28 cellular contexts compared by ENCODE assay signal in the genomic region with DNA sequence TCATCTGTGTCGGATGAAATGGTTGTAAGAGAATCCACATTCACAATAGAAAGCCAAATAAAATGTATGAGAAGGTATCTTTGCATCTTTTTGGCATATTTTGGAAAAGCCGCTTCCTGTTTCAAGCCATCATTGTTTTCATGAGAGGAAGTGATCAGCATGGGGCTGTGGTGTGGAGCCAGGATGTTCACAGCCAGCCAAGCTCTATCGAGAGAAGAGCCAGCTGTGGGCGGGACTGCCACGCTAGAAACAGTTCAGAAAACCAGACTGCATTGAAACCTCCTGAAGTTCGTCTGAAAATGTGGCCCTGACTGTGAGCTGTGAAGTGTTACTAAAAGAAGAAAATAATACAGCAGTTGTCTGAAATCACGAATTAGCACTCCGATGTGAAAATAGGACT. TPM values are rescaled to one million over a fixed set of nuclear protein-coding genes. Genes with fewer than 3 reads are reported as not detected.
DNase-seq lines count a peak whose midpoint lies in the region; ATAC-seq and TF ChIP-seq lines count a peak whose summit lies in the region.
"Had no signal": no experiment of that assay in that cellular context is flagged by ENCODE, and none has a peak within 500 bp of the region (broad histone marks: within the 10 kb centered on the region; RNA-seq: fewer than 3 reads in every experiment).

No MANE protein-coding gene starts in this region.

- CTCF ChIA-PET in OCI-LY7 (lab: Charles Lee; ENCODE audit: unreplicated experiment), result no interaction called here
- CTCF ChIA-PET in SK-N-SH (lab: Yijun Ruan, JAX), result no interaction called here

- peak overlapping the region in 4 of 5 experiments; percentile 20 to 61 (median 37) for H3K27ac Mint-ChIP-seq in brain
- H3K27ac Mint-ChIP-seq: activated naive CD8-positive, alpha-beta T cell treated with anti-CD3 and anti-CD28 coated beads, Interleukin-2, amount 50 U/mL, for 24 hours; stimulated activated naive CD8-positive, alpha-beta T cell treated with anti-CD3 and anti-CD28 coated beads, Interleukin-15, amount 100 ng/mL, for 72 hours; type B pancreatic cell had no signal

- H3K36me3 ChIP-seq in OCI-LY7 (ENCODE audit: insufficient read depth, low read length) (no peaks in the 10 kb centered on the region), SK-N-SH (replicated peaks in 1 of 2; ENCODE audit: control insufficient read depth in 1 of 2, insufficient read depth in 2 of 2, low read length in 1 of 2) (no peaks in the 10 kb centered on the region)
- H3K36me3 ChIP-seq: breast epithelium, HAP-1, spleen had no signal

- H3K9me3 ChIP-seq in OCI-LY7 (ENCODE audit: low read length) (no peaks in the 10 kb centered on the region), SK-N-SH (no peaks in the 10 kb centered on the region)
- H3K9me3 ChIP-seq: breast epithelium, HAP-1, spleen had no signal

- H3K4me3 ChIP-seq in Jurkat, Clone E6-1 (ENCODE audit: low read length), result no peak overlapping the region
- H3K4me3 ChIP-seq in OCI-LY7 (ENCODE audit: low read depth, low read length, poor library complexity, severe bottlenecking) (no peak overlapping the region), SK-N-SH (ENCODE audit: low read depth in 2 of 2, low read length in 1 of 2) (no peak overlapping the region)
- H3K4me3 ChIP-seq: breast epithelium, HAP-1, spleen had no signal

- H3K9me2 ChIP-seq in OCI-LY7 (ENCODE audit: insufficient read depth, low read length), result no peaks in the 10 kb centered on the region
- H3K9me2 ChIP-seq in SK-N-SH, result no peaks in the 10 kb centered on the region

- TF ChIP-seq CTCF in brain (conservative IDR thresholded peaks at IDR 0.05) (no peak), OCI-LY7 (conservative IDR thresholded peaks at IDR 0.05; ENCODE audit: low read length) (no peak), SK-N-SH (IDR thresholded peaks at IDR 0.05) (no peak)

- peak; percentile 88 for ATAC-seq in left ventricle myocardium superior
- no peak for ATAC-seq in esophagus mucosa
- ATAC-seq: activated naive CD8-positive, alpha-beta T cell treated with anti-CD3 and anti-CD28 coated beads, Interleukin-2, amount 50 U/mL, for 24 hours; stimulated activated naive CD8-positive, alpha-beta T cell treated with anti-CD3 and anti-CD28 coated beads, Interleukin-15, amount 100 ng/mL, for 72 hours had no signal

- H3K4me2 ChIP-seq in OCI-LY7 (ENCODE audit: low read length) (no peak overlapping the region), SK-N-SH (no peak overlapping the region)

- no peaks in the 10 kb centered on the region for H3K9me3 Mint-ChIP-seq in brain
- H3K9me3 Mint-ChIP-seq: activated CD4-positive, alpha-beta T cell treated with anti-CD3 and anti-CD28 coated beads, Interleukin-2, amount 10 ng/mL, durations not matched to agents 7 days and 5 days; activated naive CD8-positive, alpha-beta T cell treated with anti-CD3 and anti-CD28 coated beads, Interleukin-2, amount 50 U/mL, for 24 hours; stimulated activated naive CD8-positive, alpha-beta T cell treated with anti-CD3 and anti-CD28 coated beads, Interleukin-15, amount 100 ng/mL, for 72 hours had no signal

- no peaks in the 10 kb centered on the region for H3K36me3 Mint-ChIP-seq in brain
- H3K36me3 Mint-ChIP-seq: type B pancreatic cell had no signal

- intact Hi-C loops in left ventricle myocardium superior (cut with micrococcal nuclease), result no loop called here
- intact Hi-C loops in OCI-LY7 (cut with micrococcal nuclease; ENCODE audit: unreplicated experiment), result no loop called here

- H3K27me3 ChIP-seq in SK-N-SH (ENCODE audit: insufficient read depth), result no peaks in the 10 kb centered on the region
- H3K27me3 ChIP-seq: breast epithelium, spleen had no signal

- H3K4me1 Mint-ChIP-seq in brain, result peaks cover 39% of the 10 kb centered on the region
- H3K4me1 Mint-ChIP-seq: activated CD4-positive, alpha-beta T cell treated with anti-CD3 and anti-CD28 coated beads, Interleukin-2, amount 10 ng/mL, durations not matched to agents 7 days and 5 days; activated naive CD8-positive, alpha-beta T cell treated with anti-CD3 and anti-CD28 coated beads, Interleukin-2, amount 50 U/mL, for 24 hours; stimulated activated naive CD8-positive, alpha-beta T cell treated with anti-CD3 and anti-CD28 coated beads, Interleukin-15, amount 100 ng/mL, for 72 hours had no signal

- H3K79me2 ChIP-seq in OCI-LY7 (ENCODE audit: insufficient read depth, low read depth, low read length), result no peaks in the 10 kb centered on the region
- H3K79me2 ChIP-seq in SK-N-SH (ENCODE audit: insufficient read depth), result no peaks in the 10 kb centered on the region

- H3K9ac ChIP-seq in SK-N-SH, result no peak overlapping the region

- no peak overlapping the region for H3K4me3 Mint-ChIP-seq in brain
- H3K4me3 Mint-ChIP-seq: activated CD4-positive, alpha-beta T cell treated with anti-CD3 and anti-CD28 coated beads, Interleukin-2, amount 10 ng/mL, durations not matched to agents 7 days and 5 days; activated naive CD8-positive, alpha-beta T cell treated with anti-CD3 and anti-CD28 coated beads, Interleukin-2, amount 50 U/mL, for 24 hours; neural crest cell; stimulated activated naive CD8-positive, alpha-beta T cell treated with anti-CD3 and anti-CD28 coated beads, Interleukin-15, amount 100 ng/mL, for 72 hours; type B pancreatic cell had no signal

- 33% methylated on average over 8 of the region's 8 CpGs for WGBS in SK-N-SH (ENCODE audit: low lambda C conversion rate)

- H4K20me1 ChIP-seq in OCI-LY7 (ENCODE audit: insufficient read depth, low read length), result no peaks in the 10 kb centered on the region
- no peaks in the 10 kb centered on the region for H4K20me1 ChIP-seq in SK-N-SH (ENCODE audit: insufficient read depth)

- TF ChIP-seq RAD21 in SK-N-SH (IDR thresholded peaks at IDR 0.05; ENCODE audit: low read length), result no peak

- no peaks in the 10 kb centered on the region for H3K27me3 Mint-ChIP-seq in brain
- H3K27me3 Mint-ChIP-seq: activated CD4-positive, alpha-beta T cell treated with anti-CD3 and anti-CD28 coated beads, Interleukin-2, amount 10 ng/mL, durations not matched to agents 7 days and 5 days; activated naive CD8-positive, alpha-beta T cell treated with anti-CD3 and anti-CD28 coated beads, Interleukin-2, amount 50 U/mL, for 24 hours; stimulated activated naive CD8-positive, alpha-beta T cell treated with anti-CD3 and anti-CD28 coated beads, Interleukin-15, amount 100 ng/mL, for 72 hours had no signal

- no peaks in the 10 kb centered on the region for H3F3A ChIP-seq in SK-N-SH (replicated peaks; ENCODE audit: insufficient read depth)

- H3K4me1 ChIP-seq in OCI-LY7 (ENCODE audit: insufficient read depth, low read length, poor library complexity, severe bottlenecking) (no peaks in the 10 kb centered on the region), SK-N-SH (ENCODE audit: control insufficient read depth in 1 of 2, insufficient read depth in 2 of 2, low read depth in 1 of 2, low read length in 1 of 2) (no peaks in the 10 kb centered on the region; a peak in 2 of 4 replicates)
- H3K4me1 ChIP-seq: breast epithelium, HAP-1, spleen had no signal

- TF ChIP-seq EP300 in SK-N-SH (IDR thresholded peaks at IDR 0.05; ENCODE audit: borderline replicate concordance in 1 of 2, low read depth in 1 of 2, low read length in 1 of 2), result no peak

- DNase-seq in Jurkat, Clone E6-1 (ENCODE audit: low read depth, low spot score), result peak; percentile 16
- DNase-seq in left ventricle myocardium superior (peak; percentile 70), pons (ENCODE audit: low spot score) (peak; percentile 40), OCI-LY7 (ENCODE audit: low spot score) (no peak), GDM1 (lab: John Stamatoyannopoulos, UW) (no peak), SK-N-SH (no peak)
- DNase-seq: activated CD4-positive, alpha-beta T cell treated with anti-CD3 and anti-CD28 coated beads, Interleukin-2, amount 10 ng/mL, durations not matched to agents 7 days and 5 days; activated effector memory CD4-positive, alpha-beta T cell treated with Interleukin-2 at 50 U/mL for 16 hours; activated naive CD8-positive, alpha-beta T cell treated with anti-CD3 and anti-CD28 coated beads, Interleukin-2, amount 50 U/mL, for 24 hours; dermis blood vessel endothelial cell; DMS79; KG1; NCI-H2029 treated with DMSO at 0.1 percent for 48 hours; NCI-H524; spleen; stimulated activated CD4-positive, alpha-beta T cell treated with anti-CD3 and anti-CD28 coated beads, Interleukin-4, amount 100 ng/mL, for 24 hours; stimulated activated naive CD8-positive, alpha-beta T cell treated with anti-CD3 and anti-CD28 coated beads, Interleukin-15, amount 100 ng/mL, for 72 hours had no signal

- BruUV-seq in OCI-LY7 (replicated peaks; lab: Mats Ljungman, UMichigan), result no TSS peak

- POLR2A ChIA-PET in OCI-LY7 (lab: Charles Lee) (interaction anchor here (0.9 to 1.5 kb wide), 2 partner anchors 13 to 18 kb away, joined by 3 read pairs; no protein-coding TSS in a partner anchor), SK-N-SH (lab: Yijun Ruan, JAX) (no interaction called here)

- H2AFZ ChIP-seq in OCI-LY7 (ENCODE audit: low read length) (no peak overlapping the region), SK-N-SH (ENCODE audit: low read depth) (no peak overlapping the region)

- H3K27ac ChIP-seq in OCI-LY7 (ENCODE audit: low read depth, low read length, poor library complexity, severe bottlenecking) (no peak overlapping the region), SK-N-SH (ENCODE audit: low read depth in 2 of 2, low read length in 1 of 2) (no peak overlapping the region)
- H3K27ac ChIP-seq: breast epithelium, spleen had no signal

TF ChIP-seq in SK-N-SH, 30 proteins besides CTCF, POLR2A, EP300 and RAD21 (continues in another document):
- TF ChIP-seq TEAD4 (IDR thresholded peaks at IDR 0.05; ENCODE audit: borderline replicate concordance, insufficient read depth) (no peak), CHD2 (IDR thresholded peaks at IDR 0.05; ENCODE audit: low read length, partially characterized antibody) (no peak), FOXM1 (IDR thresholded peaks at IDR 0.05; ENCODE audit: low read depth) (no peak), SMC3 (IDR thresholded peaks at IDR 0.05; ENCODE audit: low read depth, low read length) (no peak)
- TF ChIP-seq, protein P1, sequence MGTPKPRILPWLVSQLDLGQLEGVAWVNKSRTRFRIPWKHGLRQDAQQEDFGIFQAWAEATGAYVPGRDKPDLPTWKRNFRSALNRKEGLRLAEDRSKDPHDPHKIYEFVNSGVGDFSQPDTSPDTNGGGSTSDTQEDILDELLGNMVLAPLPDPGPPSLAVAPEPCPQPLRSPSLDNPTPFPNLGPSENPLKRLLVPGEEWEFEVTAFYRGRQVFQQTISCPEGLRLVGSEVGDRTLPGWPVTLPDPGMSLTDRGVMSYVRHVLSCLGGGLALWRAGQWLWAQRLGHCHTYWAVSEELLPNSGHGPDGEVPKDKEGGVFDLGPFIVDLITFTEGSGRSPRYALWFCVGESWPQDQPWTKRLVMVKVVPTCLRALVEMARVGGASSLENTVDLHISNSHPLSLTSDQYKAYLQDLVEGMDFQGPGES (IDR thresholded peaks at IDR 0.05; ENCODE audit: low read depth, low read length), result no peak

RNA-seq across cellular contexts. Expression of a gene that starts 21.2 kb away (rescaled TPM):
- not detected for polyA plus RNA-seq in Jurkat, Clone E6-1 (2012; ENCODE audit: insufficient read depth, insufficient read length)
- polyA plus RNA-seq in brain (ENCODE audit: insufficient read depth, low read depth, low replicate concordance) (not detected), SK-N-SH (2012; rRNA removed) (not detected in 2 replicates)
- total RNA-seq in left ventricle myocardium superior (not detected), esophagus mucosa (not detected), OCI-LY7 (2022) (not detected in 2 replicates)
- total RNA-seq in OCI-LY7 (2014; rRNA removed; shearing (Covaris generic)), result not detected in 2 replicates
- not detected in 2 replicates for polyA plus RNA-seq in SK-N-SH (2012; cell fraction: cytosol; rRNA removed)
- polyA plus RNA-seq in SK-N-SH (2012; cell fraction: nucleus; rRNA removed), result not detected in 2 replicates
- total RNA-seq: activated CD4-positive, alpha-beta T cell treated with anti-CD3 and anti-CD28 coated beads, Interleukin-2, amount 10 ng/mL, durations not matched to agents 7 days and 5 days; breast epithelium; dermis blood vessel endothelial cell; endothelial cell of umbilical vein; fibroblast of villous mesenchyme; kidney epithelial cell; neural crest cell; renal cortical epithelial cell; spleen; T-helper 1 cell treated with Interleukin-12 subunit alpha and Interleukin-12 subunit beta and Interleukin-4 antibody, amounts not matched to agents 30 ng/mL and 1 ng/mL, for 36 hours had no signal
- polyA plus RNA-seq: endothelial cell of umbilical vein, spleen had no signal

Comparison
In these comparisons a context has a peak if more than half of its experiments do, and no peak if none do; other contexts are left out.
1. DNase-seq: peak in Jurkat, Clone E6-1 (single experiment), left ventricle myocardium superior (single experiment) and pons (single experiment); none in OCI-LY7 (single experiment), GDM1 (single experiment) and SK-N-SH (single experiment).